ENCODE assay signal across 8 cellular contexts in genomic region chr10:21517983-21518628, GRCh38. TPM values are rescaled to one million over a fixed set of nuclear protein-coding genes. Genes with fewer than 3 reads are reported as not detected.
DNase-seq lines count a peak whose midpoint lies in the region; ATAC-seq and TF ChIP-seq lines count a peak whose summit lies in the region.

No MANE protein-coding gene starts in this region.

- H3K9me3 ChIP-seq in PC-3 (ENCODE audit: low read length) = no peaks in the 10 kb centered on the region
- H3K9me3 ChIP-seq in muscle layer of duodenum (ENCODE audit: control insufficient read depth in 1 of 2, low read length in 2 of 2) = no peaks in the 10 kb centered on the region

- BruUV-seq in PC-3 (replicated peaks; lab: Mats Ljungman, UMichigan) = no TSS peak

- POLR2A ChIA-PET in PC-3 (lab: Charles Lee; ENCODE audit: unreplicated experiment) = interaction anchor here (0.6 to 1.2 kb wide), 3 partner anchors 21 to 419 kb away, joined by 3 to 5 read pairs (median 5); no protein-coding TSS in a partner anchor

- peak overlapping the region; percentile 12 for H3K27ac Mint-ChIP-seq in activated naive CD4-positive, alpha-beta T cell treated with anti-CD3 and anti-CD28 coated beads, Interleukin-2, amount 10 ng/mL, durations not matched to agents 7 days and 5 days

- peak overlapping the region; percentile 96 for H3K4me2 ChIP-seq in PC-3 (ENCODE audit: low read length)

- no peaks in the 10 kb centered on the region for H3K9me3 Mint-ChIP-seq in activated naive CD4-positive, alpha-beta T cell treated with anti-CD3 and anti-CD28 coated beads, Interleukin-2, amount 10 ng/mL, durations not matched to agents 7 days and 5 days

- no peak for DNase-seq in activated naive CD4-positive, alpha-beta T cell treated with anti-CD3 and anti-CD28 coated beads, Interleukin-2, amount 10 ng/mL, durations not matched to agents 7 days and 5 days
- no peak for DNase-seq in activated naive CD4-positive, alpha-beta T cell treated with Interleukin-2 at 50 U/mL for 16 hours
- peak; percentile 50 for DNase-seq in PC-3
- peak; percentile 43 for DNase-seq in dermis blood vessel endothelial cell
- no peak for DNase-seq in inferior parietal cortex (ENCODE audit: extremely low spot score)

- no peaks in the 10 kb centered on the region for H3K79me2 ChIP-seq in PC-3 (ENCODE audit: low read length)

- H3K4me3 Mint-ChIP-seq in activated naive CD4-positive, alpha-beta T cell treated with anti-CD3 and anti-CD28 coated beads, Interleukin-2, amount 10 ng/mL, durations not matched to agents 7 days and 5 days = peak overlapping the region; percentile 79

- H3F3A ChIP-seq in PC-3 (ENCODE audit: low read length, unreplicated experiment) = no peaks in the 10 kb centered on the region

- no peak overlapping the region for H3K27ac ChIP-seq in PC-3 (ENCODE audit: low read length)
- peak overlapping the region; percentile 87 for H3K27ac ChIP-seq in muscle layer of duodenum (ENCODE audit: low read length)

- H3K36me3 ChIP-seq in PC-3 (ENCODE audit: low read depth, low read length) (no peaks in the 10 kb centered on the region), muscle layer of duodenum (ENCODE audit: control insufficient read depth in 1 of 2, insufficient read depth in 2 of 2, low read length in 2 of 2) (no peaks in the 10 kb centered on the region)

- H3K4me3 ChIP-seq in PC-3 (ENCODE audit: low read length) (peak overlapping the region; percentile 86), muscle layer of duodenum (ENCODE audit: low read depth in 1 of 2, low read length in 2 of 2) (peak overlapping the region; percentile 72 to 82)

- peaks cover 85% of the 10 kb centered on the region for H3K27me3 Mint-ChIP-seq in activated naive CD4-positive, alpha-beta T cell treated with anti-CD3 and anti-CD28 coated beads, Interleukin-2, amount 10 ng/mL, durations not matched to agents 7 days and 5 days

- intact Hi-C loops in PC-3 (cut with micrococcal nuclease) = no loop called here

- H3K4me1 ChIP-seq in PC-3 (ENCODE audit: insufficient read depth, low read length) = peaks cover 17% of the 10 kb centered on the region
- peaks cover 5 to 42% of the 10 kb centered on the region in 2 donors for H3K4me1 ChIP-seq in muscle layer of duodenum (ENCODE audit: control insufficient read depth in 1 of 2, insufficient read depth in 2 of 2, low read length in 2 of 2)

- peaks cover 44% of the 10 kb centered on the region for H3K4me1 Mint-ChIP-seq in activated naive CD4-positive, alpha-beta T cell treated with anti-CD3 and anti-CD28 coated beads, Interleukin-2, amount 10 ng/mL, durations not matched to agents 7 days and 5 days

- no peak for TF ChIP-seq CTCF in PC-3 (conservative IDR thresholded peaks at IDR 0.05; ENCODE audit: low read depth, low read length)

- ATAC-seq in PC-3 (peak; percentile 11; the same call in 1 of the 2 replicates), HG03378 (IDR thresholded peaks at IDR 0.05; ENCODE audit: unreplicated experiment) (no peak), HG02870 (IDR thresholded peaks at IDR 0.05; ENCODE audit: unreplicated experiment) (no peak)

- H3K36me3 Mint-ChIP-seq in activated naive CD4-positive, alpha-beta T cell treated with anti-CD3 and anti-CD28 coated beads, Interleukin-2, amount 10 ng/mL, durations not matched to agents 7 days and 5 days = peaks cover 3% of the 10 kb centered on the region

- H2AFZ ChIP-seq in PC-3 (ENCODE audit: low read length) = peak overlapping the region; percentile 85

- H3K27me3 ChIP-seq in PC-3 (ENCODE audit: low read length) = no peaks in the 10 kb centered on the region
- H3K27me3 ChIP-seq in muscle layer of duodenum (ENCODE audit: low read depth, low read length) = peaks cover 18% of the 10 kb centered on the region

- CTCF ChIA-PET in activated naive CD4-positive, alpha-beta T cell treated with anti-CD3 and anti-CD28 coated beads, Interleukin-2, amount 10 ng/mL, durations not matched to agents 7 days and 5 days (lab: Charles Lee) = interaction anchor here (3.5 kb wide), 1 partner anchor 21 kb away, joined by 25 read pairs; no protein-coding TSS in a partner anchor
- CTCF ChIA-PET in PC-3 (lab: Charles Lee) = interaction anchor here (0.5 to 1.2 kb wide), 2 partner anchors 22 to 146 kb away, joined by 3 to 14 read pairs; no protein-coding TSS in a partner anchor

- no peaks in the 10 kb centered on the region for H4K20me1 ChIP-seq in PC-3 (ENCODE audit: low read length)

- peak overlapping the region; percentile 27; the same call in 1 of the 2 replicates for H3K9ac ChIP-seq in PC-3 (ENCODE audit: low read length)

- no peaks in the 10 kb centered on the region for H3K9me2 ChIP-seq in PC-3 (replicated peaks; ENCODE audit: low read length)

RNA-seq across cellular contexts. Expression of gene SKIDA1, which starts 7.4 kb away (rescaled TPM):
- total RNA-seq in PC-3 (2014; rRNA removed) (0.17 and 0.26 TPM in 2 replicates), dermis blood vessel endothelial cell (1.0 and 2.6 TPM in 2 replicates)

RNA-seq across cellular contexts. Expression of gene MLLT10, which starts 15.9 kb away (rescaled TPM):
- total RNA-seq in PC-3 (2014; rRNA removed) (21.5 and 32.5 TPM in 2 replicates), dermis blood vessel endothelial cell (35.4 and 48.9 TPM in 2 replicates)

Comparison
In these comparisons a context has a peak if more than half of its experiments do, and no peak if none do; other contexts are left out.
1. DNase-seq: peak in PC-3 (single experiment) and dermis blood vessel endothelial cell (single experiment); none in activated naive CD4-positive, alpha-beta T cell treated with anti-CD3 and anti-CD28 coated beads, Interleukin-2, amount 10 ng/mL, durations not matched to agents 7 days and 5 days (single experiment), activated naive CD4-positive, alpha-beta T cell treated with Interleukin-2 at 50 U/mL for 16 hours (single experiment) and inferior parietal cortex (single experiment).